In genomic region chr3:190330936-190331734, GRCh38 we compare ENCODE assay signal across 1 cellular context.
TF ChIP-seq lines count a peak whose summit lies in the region.

No MANE protein-coding gene starts in this region.

TF ChIP-seq in GM12878, 131 proteins besides CTCF, POLR2A, EP300 and RAD21 (continued from another document):
- TF ChIP-seq, protein P1, sequence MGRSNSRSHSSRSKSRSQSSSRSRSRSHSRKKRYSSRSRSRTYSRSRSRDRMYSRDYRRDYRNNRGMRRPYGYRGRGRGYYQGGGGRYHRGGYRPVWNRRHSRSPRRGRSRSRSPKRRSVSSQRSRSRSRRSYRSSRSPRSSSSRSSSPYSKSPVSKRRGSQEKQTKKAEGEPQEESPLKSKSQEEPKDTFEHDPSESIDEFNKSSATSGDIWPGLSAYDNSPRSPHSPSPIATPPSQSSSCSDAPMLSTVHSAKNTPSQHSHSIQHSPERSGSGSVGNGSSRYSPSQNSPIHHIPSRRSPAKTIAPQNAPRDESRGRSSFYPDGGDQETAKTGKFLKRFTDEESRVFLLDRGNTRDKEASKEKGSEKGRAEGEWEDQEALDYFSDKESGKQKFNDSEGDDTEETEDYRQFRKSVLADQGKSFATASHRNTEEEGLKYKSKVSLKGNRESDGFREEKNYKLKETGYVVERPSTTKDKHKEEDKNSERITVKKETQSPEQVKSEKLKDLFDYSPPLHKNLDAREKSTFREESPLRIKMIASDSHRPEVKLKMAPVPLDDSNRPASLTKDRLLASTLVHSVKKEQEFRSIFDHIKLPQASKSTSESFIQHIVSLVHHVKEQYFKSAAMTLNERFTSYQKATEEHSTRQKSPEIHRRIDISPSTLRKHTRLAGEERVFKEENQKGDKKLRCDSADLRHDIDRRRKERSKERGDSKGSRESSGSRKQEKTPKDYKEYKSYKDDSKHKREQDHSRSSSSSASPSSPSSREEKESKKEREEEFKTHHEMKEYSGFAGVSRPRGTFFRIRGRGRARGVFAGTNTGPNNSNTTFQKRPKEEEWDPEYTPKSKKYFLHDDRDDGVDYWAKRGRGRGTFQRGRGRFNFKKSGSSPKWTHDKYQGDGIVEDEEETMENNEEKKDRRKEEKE (IDR thresholded peaks at IDR 0.05), result no peak
TF ChIP-seq in GM12878: peak in this region for 0.
